ENCODE assay signal across 22 cellular contexts in genomic region chr4:118711047-118711446, GRCh38. TPM values are rescaled to one million over a fixed set of nuclear protein-coding genes. Genes with fewer than 3 reads are reported as not detected.
DNase-seq lines count a peak whose midpoint lies in the region; ATAC-seq and FAIRE-seq lines count a peak whose summit lies in the region.
"Had no signal": no experiment of that assay in that cellular context is flagged by ENCODE, and none has a peak within 500 bp of the region (broad histone marks: within the 10 kb centered on the region; RNA-seq: fewer than 3 reads in every experiment).

No MANE protein-coding gene starts in this region.

- no peaks in the 10 kb centered on the region for H3K9me3 Mint-ChIP-seq in activated T-cell treated with anti-CD3 and anti-CD28 coated beads, Interleukin-2, amount 50 U/mL, for 4 hours
- H3K9me3 Mint-ChIP-seq: CD4-positive, alpha-beta T cell; GM23338 had no signal

- peaks cover 43% of the 10 kb centered on the region for H3K36me3 Mint-ChIP-seq in activated T-cell treated with anti-CD3 and anti-CD28 coated beads, Interleukin-2, amount 50 U/mL, for 4 hours (ENCODE audit: insufficient read depth)

- FAIRE-seq in endometrium (lab: Jason Lieb, UNC) = peak; percentile 37
- FAIRE-seq in frontal cortex (lab: Jason Lieb, UNC) = peak; percentile 66

- no peak for ATAC-seq in GM19035 (IDR thresholded peaks at IDR 0.05; ENCODE audit: unreplicated experiment)
- ATAC-seq in activated T-cell treated with anti-CD3 and anti-CD28 coated beads, Interleukin-2, amount 50 U/mL, for 4 hours = no peak
- ATAC-seq: GM23338 had no signal

- H3K4me1 Mint-ChIP-seq in activated T-cell treated with anti-CD3 and anti-CD28 coated beads, Interleukin-2, amount 50 U/mL, for 4 hours (ENCODE audit: low read depth) = peaks cover 2% of the 10 kb centered on the region
- H3K4me1 Mint-ChIP-seq: GM23338 had no signal

- no peak overlapping the region for H3K4me3 Mint-ChIP-seq in activated T-cell treated with anti-CD3 and anti-CD28 coated beads, Interleukin-2, amount 50 U/mL, for 4 hours
- H3K4me3 Mint-ChIP-seq: CD4-positive, alpha-beta T cell; GM23338 had no signal

- no peaks in the 10 kb centered on the region for H3K27me3 Mint-ChIP-seq in activated T-cell treated with anti-CD3 and anti-CD28 coated beads, Interleukin-2, amount 50 U/mL, for 4 hours (ENCODE audit: low read depth)
- H3K27me3 Mint-ChIP-seq: CD4-positive, alpha-beta T cell had no signal

- DNase-seq in SK-N-DZ (ENCODE audit: low spot score) (peak; percentile 16), frontal cortex (ENCODE audit: low spot score in 2 of 2) (no peak), HT-29 (ENCODE audit: low spot score) (no peak)
- no peak for DNase-seq in activated CD4-positive, alpha-beta T cell treated with anti-CD3 and anti-CD28 coated beads, Interleukin-2, amount 50 U/mL, for 1 hour
- DNase-seq in activated T-cell treated with anti-CD3 and anti-CD28 coated beads, Interleukin-2, amount 50 U/mL, for 4 hours = no peak
- DNase-seq: CD4-positive, alpha-beta T cell; COR-L47; DND-41; HCEC 1CT; IMR-90; NCI-H1092 treated with DMSO at 0.1 percent for 48 hours; NCI-H1436 treated with DMSO at 0.1 percent for 48 hours; NCI-H1930; NCI-H226; NCI-H510A treated with DMSO at 0.1 percent for 48 hours; NCI-H748 treated with DMSO at 0.1 percent for 48 hours; PC-9; RPMI8226; SHP77 had no signal

RNA-seq across cellular contexts. Expression of gene METTL14, which starts 25.9 kb away (rescaled TPM):
- 6.6 and 19.4 TPM in 2 replicates for polyA plus RNA-seq in SK-N-DZ (2014; cell fraction: cytosol; rRNA removed)
- polyA plus RNA-seq in SK-N-DZ (2014; cell fraction: nucleus; rRNA removed) = 7.3 and 16.1 TPM in 2 replicates
- total RNA-seq in frontal cortex = 18.8 TPM
- total RNA-seq in HT-29 (2014; rRNA removed; shearing (Covaris generic)) = 2.5 and 13.2 TPM in 2 replicates
- 10 to 100 TPM; 38.5 to 45.6 (median 39.4) TPM for total RNA-seq in activated T-cell treated with anti-CD3 and anti-CD28 coated beads, Interleukin-2, amount 50 U/mL, for 4 hours
